13 cellular contexts compared by ENCODE assay signal in the genomic region with DNA sequence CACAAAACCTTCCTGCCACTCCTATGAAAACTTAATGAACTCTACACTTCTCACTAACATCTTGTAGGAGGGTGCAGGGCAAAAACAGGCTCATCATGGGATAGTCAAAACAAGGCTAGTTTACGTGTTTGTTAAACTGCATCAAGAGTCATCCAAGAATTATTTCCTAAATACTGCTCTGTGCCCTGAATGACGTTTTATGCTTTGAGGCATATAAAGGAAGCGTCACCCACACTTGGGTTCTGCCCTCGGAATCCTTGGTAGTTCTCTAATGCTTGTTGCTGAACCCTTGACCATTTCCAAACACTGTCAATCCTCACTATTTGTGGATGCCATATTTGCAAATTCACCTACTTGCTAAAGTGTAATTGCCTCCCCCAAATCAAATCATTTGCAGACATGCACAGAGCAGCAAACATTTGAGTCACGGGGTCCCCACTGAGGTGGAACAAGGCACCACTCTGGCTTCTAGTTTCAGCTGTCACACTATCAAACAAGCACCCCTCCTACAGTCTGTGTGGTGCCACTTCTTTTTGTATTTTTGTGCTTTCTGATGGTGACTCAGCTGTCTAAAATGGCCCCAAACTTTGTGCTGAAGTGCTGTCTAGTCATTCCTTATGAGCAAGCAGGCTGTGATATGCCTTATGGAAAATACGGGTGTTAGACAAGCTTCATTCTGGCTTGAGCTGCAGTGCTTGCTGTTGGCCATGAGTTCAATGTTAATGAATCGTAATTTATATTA. TPM values are rescaled to one million over a fixed set of nuclear protein-coding genes. Genes with fewer than 3 reads are reported as not detected.
DNase-seq lines count a peak whose midpoint lies in the region; ATAC-seq and TF ChIP-seq lines count a peak whose summit lies in the region.
"Had no signal": no experiment of that assay in that cellular context is flagged by ENCODE, and none has a peak within 500 bp of the region (broad histone marks: within the 10 kb centered on the region; RNA-seq: fewer than 3 reads in every experiment).

No MANE protein-coding gene starts in this region.

- no TSS peak for BruUV-seq in PC-3 (replicated peaks; lab: Mats Ljungman, UMichigan)

- H3K27ac ChIP-seq in PC-3 (ENCODE audit: low read length): no peak overlapping the region
- H3K27ac ChIP-seq in neuronal stem cell (replicated peaks; ENCODE audit: low read length): no peak overlapping the region
- H3K27ac ChIP-seq: BLaER1 had no signal

- no peak overlapping the region for H4K91ac ChIP-seq in neuronal stem cell (ENCODE audit: low read depth, low read length, poor library complexity)

- H3K27me3 Mint-ChIP-seq in activated T-cell treated with anti-CD3 and anti-CD28 coated beads, Interleukin-2, amount 50 U/mL, for 24 hours: peaks cover 21% of the 10 kb centered on the region

- H3K36me3 ChIP-seq in PC-3 (ENCODE audit: low read depth, low read length): no peaks in the 10 kb centered on the region
- H3K36me3 ChIP-seq in neuronal stem cell (replicated peaks in 1 of 2; ENCODE audit: control insufficient read depth in 2 of 2, insufficient read depth in 2 of 2, low read length in 2 of 2): no peaks in the 10 kb centered on the region

- CTCF ChIA-PET in PC-3 (lab: Charles Lee): no interaction called here

- no peak overlapping the region for H2AK5ac ChIP-seq in neuronal stem cell (ENCODE audit: low read depth, low read length)

- H3K9ac ChIP-seq in PC-3 (ENCODE audit: low read length) (no peak overlapping the region), neuronal stem cell (ENCODE audit: low read depth, low read length, poor library complexity) (no peak overlapping the region)
- H3K9ac ChIP-seq: BLaER1 had no signal

- H3K18ac ChIP-seq in neuronal stem cell (ENCODE audit: low read length): no peak overlapping the region

- H3K4me1 ChIP-seq in PC-3 (ENCODE audit: insufficient read depth, low read length) (no peaks in the 10 kb centered on the region), neuronal stem cell (ENCODE audit: control insufficient read depth in 2 of 2, insufficient read depth in 1 of 2, low read depth in 1 of 2, low read length in 2 of 2) (peaks cover 3 to 15% of the 10 kb centered on the region in 2 donors)

- H2BK12ac ChIP-seq in neuronal stem cell (ENCODE audit: low read length): no peak overlapping the region

- no peak overlapping the region for H4K8ac ChIP-seq in neuronal stem cell (ENCODE audit: low read depth, low read length)

- no peaks in the 10 kb centered on the region for H3K79me1 ChIP-seq in neuronal stem cell (ENCODE audit: low read depth, low read length)

- no peaks in the 10 kb centered on the region for H3K9me3 ChIP-seq in PC-3 (ENCODE audit: low read length)
- no peaks in the 10 kb centered on the region for H3K9me3 ChIP-seq in neuronal stem cell (replicated peaks in 1 of 2; ENCODE audit: control insufficient read depth in 2 of 2, insufficient read depth in 1 of 2, low read depth in 1 of 2, low read length in 2 of 2)
- H3K9me3 ChIP-seq: BLaER1 had no signal

- no peak overlapping the region for H3K4ac ChIP-seq in neuronal stem cell (ENCODE audit: low read length)

- no peaks in the 10 kb centered on the region for H3K9me3 Mint-ChIP-seq in activated T-cell treated with anti-CD3 and anti-CD28 coated beads, Interleukin-2, amount 50 U/mL, for 24 hours

- no peaks in the 10 kb centered on the region for H3F3A ChIP-seq in PC-3 (ENCODE audit: low read length, unreplicated experiment)

- H3K4me3 ChIP-seq in PC-3 (ENCODE audit: low read length) (no peak overlapping the region), epithelial cell of proximal tubule (ENCODE audit: low read depth, low read length) (no peak overlapping the region), neuronal stem cell (ENCODE audit: low read length in 2 of 2) (no peak overlapping the region)
- H3K4me3 ChIP-seq: BLaER1 had no signal

- no peak overlapping the region for H3K14ac ChIP-seq in neuronal stem cell (ENCODE audit: low read length)

- H3K36me3 Mint-ChIP-seq in activated T-cell treated with anti-CD3 and anti-CD28 coated beads, Interleukin-2, amount 50 U/mL, for 24 hours (ENCODE audit: low read depth): no peaks in the 10 kb centered on the region

- H2BK120ac ChIP-seq in neuronal stem cell (ENCODE audit: low read depth, low read length): no peak overlapping the region

- H3K79me2 ChIP-seq in PC-3 (ENCODE audit: low read length): no peaks in the 10 kb centered on the region

- ATAC-seq in PC-3 (no peak), HG02571 (IDR thresholded peaks at IDR 0.05; ENCODE audit: unreplicated experiment) (no peak), HG03469 (IDR thresholded peaks at IDR 0.05; ENCODE audit: unreplicated experiment) (no peak)

- H2AFZ ChIP-seq in PC-3 (ENCODE audit: low read length) (peak overlapping the region; percentile 14; the same call in 1 of the 2 replicates), neuronal stem cell (ENCODE audit: low read length) (peak overlapping the region; percentile 2)

- no peaks in the 10 kb centered on the region for H3K4me1 Mint-ChIP-seq in activated T-cell treated with anti-CD3 and anti-CD28 coated beads, Interleukin-2, amount 50 U/mL, for 24 hours (ENCODE audit: low read depth)

- H3K23ac ChIP-seq in neuronal stem cell (ENCODE audit: low read depth, low read length, poor library complexity): no peak overlapping the region

- TF ChIP-seq CTCF in PC-3 (conservative IDR thresholded peaks at IDR 0.05; ENCODE audit: low read depth, low read length) (no peak), epithelial cell of proximal tubule (conservative IDR thresholded peaks at IDR 0.05; ENCODE audit: low read depth, low read length) (peak; percentile 24)

- no CpG with 5 or more reads among the region's 7 CpGs for WGBS in neuronal stem cell (ENCODE audit: extremely low coverage in 2 of 2, insufficient read length in 2 of 2, insufficient replicate concordance in 1 of 2), 2 donors

- no peak overlapping the region for H3K4me2 ChIP-seq in PC-3 (ENCODE audit: low read length)
- H3K4me2 ChIP-seq in neuronal stem cell (ENCODE audit: insufficient read depth, low read length, poor library complexity, severe bottlenecking): no peak overlapping the region
- H3K4me2 ChIP-seq: BLaER1 had no signal

- no peak overlapping the region for H3K27ac Mint-ChIP-seq in activated T-cell treated with anti-CD3 and anti-CD28 coated beads, Interleukin-2, amount 50 U/mL, for 24 hours

- H2BK5ac ChIP-seq in neuronal stem cell (ENCODE audit: low read length): no peak overlapping the region

- intact Hi-C loops in PC-3 (cut with micrococcal nuclease): no loop called here

- no peak overlapping the region for H2BK15ac ChIP-seq in neuronal stem cell (ENCODE audit: low read length)

- H3K4me3 Mint-ChIP-seq in activated T-cell treated with anti-CD3 and anti-CD28 coated beads, Interleukin-2, amount 50 U/mL, for 24 hours: no peak overlapping the region

- H4K20me1 ChIP-seq in PC-3 (ENCODE audit: low read length): no peaks in the 10 kb centered on the region

- H3K27me3 ChIP-seq in PC-3 (ENCODE audit: low read length) (peaks cover 22% of the 10 kb centered on the region), neuronal stem cell (ENCODE audit: control insufficient read depth in 3 of 3, insufficient read depth in 3 of 3, low read depth in 1 of 3, low read length in 3 of 3) (peaks cover 0 to 2% (median 0%) of the 10 kb centered on the region in 3 experiments)
- H3K27me3 ChIP-seq: BLaER1 had no signal

- H3K9me2 ChIP-seq in PC-3 (replicated peaks; ENCODE audit: low read length): no peaks in the 10 kb centered on the region

- DNase-seq in AG08396 (ENCODE audit: low spot score): peak; percentile 40
- peak; percentile 25 for DNase-seq in PC-3
- no peak for DNase-seq in epithelial cell of proximal tubule (ENCODE audit: low read depth)
- DNase-seq in neuronal stem cell (ENCODE audit: low spot score): no peak
- no peak for DNase-seq in AML-193 (lab: John Stamatoyannopoulos, UW)
- DNase-seq in activated T-cell treated with anti-CD3 and anti-CD28 coated beads, Interleukin-2, amount 50 U/mL, for 24 hours: no peak
- DNase-seq: activated T-cell treated with anti-CD3 and anti-CD28 coated beads, Interleukin-2, amount 50 U/mL, for 48 hours; head of caudate nucleus; NCI-H510A; SHP77 had no signal

- POLR2A ChIA-PET in PC-3 (lab: Charles Lee; ENCODE audit: unreplicated experiment): interaction anchor here (0.6 kb wide), 1 partner anchor 29 kb away, joined by 3 read pairs; no protein-coding TSS in a partner anchor

RNA-seq across cellular contexts. Expression of a gene that starts 15.5 kb away (rescaled TPM):
- total RNA-seq in PC-3 (2014; rRNA removed) (not detected in 2 replicates), epithelial cell of proximal tubule (609 and 1,471 TPM in 2 replicates)
- 3.3 TPM for polyA plus RNA-seq in neuronal stem cell (2013, experiment 1 of 2)
- polyA plus RNA-seq in neuronal stem cell (2013, experiment 2 of 2): 3.1 TPM

Comparison
In these comparisons a context has a peak if more than half of its experiments do, and no peak if none do; other contexts are left out.
1. DNase-seq: peak in AG08396 (single experiment) and PC-3 (single experiment); none in epithelial cell of proximal tubule (single experiment), neuronal stem cell (single experiment), AML-193 (0 of 2) and activated T-cell treated with anti-CD3 and anti-CD28 coated beads, Interleukin-2, amount 50 U/mL, for 24 hours (single experiment).
2. RNA of a gene that starts 15.5 kb away (total RNA-seq): 609 to 1,471 TPM in epithelial cell of proximal tubule; not detected in PC-3; every median in the first group is over 100 times any median in the second.